Comparison of ENCODE assay signal across 7 cellular contexts in genomic region chr15:77861981-77862635, GRCh38.
DNase-seq lines count a peak whose midpoint lies in the region; ATAC-seq and TF ChIP-seq lines count a peak whose summit lies in the region.
"Not testable (repeated sequence)": the region's sequence is repeated elsewhere in the genome, so short reads cannot be mapped to it uniquely, and the experiment has no call there.

No MANE protein-coding gene starts in this region.

- H3K27me3 ChIP-seq in H9 (ENCODE audit: insufficient read depth, low read length); RWPE2 (ENCODE audit: insufficient read depth, poor library complexity, severe bottlenecking); suprapubic skin: not testable (repeated sequence)

- H3K9me3 ChIP-seq in H9 (ENCODE audit: control insufficient read depth, low read depth, low read length); RWPE2 (ENCODE audit: severe bottlenecking); mucosa of descending colon; suprapubic skin: not testable (repeated sequence)

- H4K91ac ChIP-seq in H9 (ENCODE audit: insufficient read length, low read depth, low read length) = not testable (repeated sequence)

- intact Hi-C loops in mucosa of descending colon (cut with DNase I, micrococcal nuclease); posterior vena cava (cut with DNase I): not testable (repeated sequence)

- TF ChIP-seq CTCF in H9 (conservative IDR thresholded peaks at IDR 0.05); RWPE2 (IDR thresholded peaks at IDR 0.05; ENCODE audit: poor library complexity, severe bottlenecking); mucosa of descending colon (IDR thresholded peaks at IDR 0.05); suprapubic skin (IDR thresholded peaks at IDR 0.05): not testable (repeated sequence)

- not testable (repeated sequence) for H3K36me3 ChIP-seq in RWPE2 (ENCODE audit: low read depth); mucosa of descending colon (ENCODE audit: low read depth); suprapubic skin

- not testable (repeated sequence) for H3K23me2 ChIP-seq in H9 (ENCODE audit: insufficient read length, low read depth, low read length, poor library complexity, severe bottlenecking)

- not testable (repeated sequence) for H2BK5ac ChIP-seq in H9 (ENCODE audit: insufficient read length, low read length)

- H2BK15ac ChIP-seq in H9 (ENCODE audit: low read depth, low read length) = not testable (repeated sequence)

- not testable (repeated sequence) for H3K4me1 ChIP-seq in H9 (ENCODE audit: insufficient read depth, low read length); RWPE2 (ENCODE audit: insufficient read depth, poor library complexity, severe bottlenecking); suprapubic skin
- peaks cover 14% of the 10 kb centered on the region for H3K4me1 ChIP-seq in mucosa of descending colon (ENCODE audit: low read depth)

- not testable (repeated sequence) for H2AFZ ChIP-seq in H9 (ENCODE audit: low read length)

- H3K79me1 ChIP-seq in H9 (ENCODE audit: insufficient read depth, low read depth, low read length, poor library complexity, severe bottlenecking) = not testable (repeated sequence)

- not testable (repeated sequence) for H2BK12ac ChIP-seq in H9 (ENCODE audit: insufficient read length, low read depth, low read length)

- not testable (repeated sequence) for TF ChIP-seq EP300 in suprapubic skin (IDR thresholded peaks at IDR 0.05)

- H2BK120ac ChIP-seq in H9 (ENCODE audit: low read depth, low read length, poor library complexity, severe bottlenecking) = not testable (repeated sequence)

- H3T11ph ChIP-seq in H9 (ENCODE audit: low read length) = not testable (repeated sequence)

- H3K9me3 Mint-ChIP-seq in H9 = not testable (repeated sequence)

- TF ChIP-seq POLR2A in suprapubic skin (IDR thresholded peaks at IDR 0.05) = not testable (repeated sequence)

- H3K27ac Mint-ChIP-seq in H9 = not testable (repeated sequence)

- not testable (repeated sequence) for ATAC-seq in RWPE2 (ENCODE audit: low read depth); mucosa of descending colon

- H3K9ac ChIP-seq in H9 (ENCODE audit: extremely low read depth, insufficient read length, low read length) = not testable (repeated sequence)

- H2BK20ac ChIP-seq in H9 (ENCODE audit: low read depth, low read length, poor library complexity, severe bottlenecking) = not testable (repeated sequence)

- H3K14ac ChIP-seq in H9 (ENCODE audit: insufficient read depth, low read length) = not testable (repeated sequence)

- not testable (repeated sequence) for H3K4me3 Mint-ChIP-seq in H9

- not testable (repeated sequence) for H3K36me3 Mint-ChIP-seq in H9 (ENCODE audit: insufficient read depth in 1 of 3, low read depth in 3 of 3)

- not testable (repeated sequence) for H3K79me2 ChIP-seq in H9 (ENCODE audit: insufficient read depth, low read length)

- H3K23ac ChIP-seq in H9 (ENCODE audit: insufficient read length, low read depth, low read length) = not testable (repeated sequence)

- H3K56ac ChIP-seq in H9 (ENCODE audit: insufficient read length, low read depth, low read length) = not testable (repeated sequence)

- H3K27ac ChIP-seq in H9 (ENCODE audit: insufficient read length, low read depth, low read length); RWPE2 (ENCODE audit: poor library complexity, severe bottlenecking); suprapubic skin: not testable (repeated sequence)

- not testable (repeated sequence) for H2AK5ac ChIP-seq in H9 (ENCODE audit: insufficient read length, low read length)

- H4K8ac ChIP-seq in H9 (replicated peaks; ENCODE audit: insufficient read length, low read depth, low read length) = not testable (repeated sequence)

- H3K4me1 Mint-ChIP-seq in H9 = peaks cover 21 to 45% of the 10 kb centered on the region in 2 experiments

- not testable (repeated sequence) for H3K27me3 Mint-ChIP-seq in H9 (ENCODE audit: low read depth)

- H3K4ac ChIP-seq in H9 (ENCODE audit: low read depth, low read length) = not testable (repeated sequence)

- not testable (repeated sequence) for H3K4me3 ChIP-seq in RWPE2 (ENCODE audit: severe bottlenecking); mucosa of descending colon; suprapubic skin

- H3K4me2 ChIP-seq in H9 (ENCODE audit: insufficient read depth, insufficient read length, low read length) = not testable (repeated sequence)

- peak; percentile 5 for DNase-seq in H9
- DNase-seq in RWPE2 (ENCODE audit: low spot score) = peak; percentile 52
- peak; percentile 33 for DNase-seq in ecto neural progenitor cell (ENCODE audit: low spot score)
- peak; percentile 45 for DNase-seq in islet precursor cell
- peak in 2 of 3 donors; percentile 11 to 32 for DNase-seq in mucosa of descending colon
- peak; percentile 62 for DNase-seq in posterior vena cava (ENCODE audit: low spot score)
- peak; percentile 27 to 35 for DNase-seq in suprapubic skin (ENCODE audit: low spot score in 2 of 2)

- not testable (repeated sequence) for H4K5ac ChIP-seq in H9 (ENCODE audit: insufficient read length, low read depth, low read length)

- H3K18ac ChIP-seq in H9 (ENCODE audit: insufficient read length, low read depth, low read length) = not testable (repeated sequence)

- WGBS in H9 (ENCODE audit: extremely low coverage, insufficient read length, low lambda C conversion rate) = no CpG with 5 or more reads among the region's 10 CpGs
- 78% methylated on average over 9 of the region's 10 CpGs for whole genome bisulfite sequencing in suprapubic skin

- not testable (repeated sequence) for H4K20me1 ChIP-seq in H9 (ENCODE audit: control insufficient read depth, insufficient read depth, insufficient read length)

Comparison
In these comparisons a context has a peak if more than half of its experiments do, and no peak if none do; other contexts are left out.
1. DNase-seq: peak in every context shown above with its lines; median percentile 62 in posterior vena cava; 52 in RWPE2; 45 in islet precursor cell; 33 in ecto neural progenitor cell; 31 in suprapubic skin; 22 in mucosa of descending colon; 5 in H9.